ENCODE assay signal across 8 cellular contexts in genomic region chr19:41308450-41309224, GRCh38. TPM values are rescaled to one million over a fixed set of nuclear protein-coding genes. Genes with fewer than 3 reads are reported as not detected.
A peak's percentile ranks its signal among the peaks of the same experiment; 100 is the strongest.
DNase-seq lines count a peak whose midpoint lies in the region; ATAC-seq, FAIRE-seq and TF ChIP-seq lines count a peak whose summit lies in the region.

No MANE protein-coding gene starts in this region.

- in situ Hi-C loops in HepG2 (cut with HindIII; ENCODE audit: extremely low pct_ligation_motif_present, low pct_unique_long_range_greater_than_20kb), result loop anchor here (5.0 kb wide), 1 partner anchor 41 kb away; no protein-coding TSS in a partner anchor

- no peaks in the 10 kb centered on the region for H3K27me3 ChIP-seq in HepG2 (ENCODE audit: control insufficient read depth in 1 of 2, insufficient read depth in 2 of 2, low read length in 2 of 2)

- H3K9ac ChIP-seq in HepG2 (ENCODE audit: insufficient read depth, low read depth, low read length), result no peak overlapping the region

- DNase-seq in DMS 273 treated with DMSO at 0.1 percent for 48 hours (lab: John Stamatoyannopoulos, UW), result peak; percentile 45
- peak; percentile 85 for DNase-seq in NCI-H510A treated with DMSO at 0.1 percent for 48 hours (lab: John Stamatoyannopoulos, UW)
- DNase-seq in activated CD4-positive, alpha-beta T cell treated with anti-CD3 and anti-CD28 coated beads for 4 hours, result peak; percentile 86 to 97
- peak; percentile 94 for DNase-seq in coronary artery (ENCODE audit: low spot score)
- peak; percentile 76 for DNase-seq in HepG2 (ENCODE audit: low spot score)
- DNase-seq in stimulated activated CD4-positive, alpha-beta T cell treated with anti-CD3 and anti-CD28 coated beads, Interleukin-2, amount 100 ng/mL, for 48 hours, result peak; percentile 96 to 97
- DNase-seq in HPDE6-E6E7 (ENCODE audit: extremely low spot score), result no peak

- no peak overlapping the region for H2AFZ ChIP-seq in HepG2 (ENCODE audit: low read length)

- POLR2A ChIA-PET in HepG2 (lab: Yijun Ruan, JAX), result interaction anchor here (1.2 to 5.3 kb wide), 5 partner anchors 10 to 104 kb away, joined by 4 to 55 read pairs (median 9); partner anchors contain the start of gene HNRNPUL1

- no peaks in the 10 kb centered on the region for H3K9me3 ChIP-seq in HepG2 (ENCODE audit: low read length)

- peak; percentile 58 for TF ChIP-seq RAD21 in HepG2 (CRISPR knock-in tag; IDR thresholded peaks at IDR 0.05)

- 47% methylated on average over 11 of the region's 11 CpGs for WGBS in HepG2 (ENCODE audit: low lambda C conversion rate)

- H3K27ac ChIP-seq in coronary artery (peak overlapping the region; percentile 94 to 96), HepG2 (ENCODE audit: extremely low read length, insufficient read depth, low read length) (peak overlapping the region; percentile 7)

- ATAC-seq in HG02973 (IDR thresholded peaks at IDR 0.05; ENCODE audit: unreplicated experiment) (peak; percentile 38), HepG2 (peak; percentile 62)

- TF ChIP-seq CTCF in coronary artery (IDR thresholded peaks at IDR 0.05), result peak; percentile 89
- peak; percentile 94 for TF ChIP-seq CTCF in HepG2 (CRISPR knock-in tag; IDR thresholded peaks at IDR 0.05)

- H3K4me2 ChIP-seq in HepG2 (ENCODE audit: low read depth, low read length), result peak overlapping the region; percentile 84

- intact Hi-C loops in HepG2 (cut with micrococcal nuclease; ENCODE audit: unreplicated experiment), result loop anchor here (2.0 kb wide), 1 partner anchor 46 kb away; no protein-coding TSS in a partner anchor

- peaks cover 25% of the 10 kb centered on the region for H3K79me2 ChIP-seq in HepG2 (ENCODE audit: insufficient read depth, low read length)

- H4K20me1 ChIP-seq in HepG2 (ENCODE audit: insufficient read depth, low read length), result no peaks in the 10 kb centered on the region

- TF ChIP-seq EP300 in HepG2 (IDR thresholded peaks at IDR 0.05; ENCODE audit: low read depth in 2 of 2, low read length in 2 of 2) (no peak), HepG2 (CRISPR knock-in tag; IDR thresholded peaks at IDR 0.05; ENCODE audit: borderline replicate concordance) (no peak)

- peak; percentile 23 to 35; a peak in 2 of 4 replicates for TF ChIP-seq POLR2A in HepG2 (IDR thresholded peaks at IDR 0.05; ENCODE audit: insufficient read depth in 1 of 2, low read depth in 2 of 2, low read length in 2 of 2)

- no TSS peak for BruUV-seq in HepG2 (replicated peaks; lab: Mats Ljungman, UMichigan)

- peaks cover 30 to 52% of the 10 kb centered on the region in 2 experiments for H3K36me3 ChIP-seq in HepG2 (replicated peaks in 1 of 2; ENCODE audit: control insufficient read depth in 1 of 2, insufficient read depth in 2 of 2, low read length in 2 of 2)

- CTCF ChIA-PET in HepG2 (lab: Yijun Ruan, JAX; ENCODE audit: low intra/inter-chr PET ratio, low total read pairs), result interaction anchor here (0.7 to 1.5 kb wide), 5 partner anchors 44 to 182 kb away, joined by 3 to 6 read pairs (median 5); no protein-coding TSS in a partner anchor

- H3K4me3 ChIP-seq in coronary artery (peak overlapping the region; percentile 81), HepG2 (replicated peaks in 1 of 3; ENCODE audit: insufficient read depth in 1 of 3, low read depth in 2 of 3, low read length in 3 of 3) (0 out of 6 replicates have a peak overlapping the region, but pooled peaks of 1 of the 3 experiments have one; percentile 90)

- peaks cover 28% of the 10 kb centered on the region for H3K4me1 ChIP-seq in HepG2 (ENCODE audit: insufficient read depth, low read length)

- FAIRE-seq in HepG2 (lab: Jason Lieb, UNC), result peak; percentile 88

RNA-seq across cellular contexts. Expression of gene CCDC97, which starts 1.3 kb away (rescaled TPM):
- 7.1 and 7.3 TPM in 2 replicates for total RNA-seq in HepG2 (2016; rRNA removed; fragmentation: Illumina TruSeq; extraction: Trizol)
- 1.5 and 3.3 TPM in 2 replicates for total RNA-seq in HepG2 (2016; cell fraction: cytosol; rRNA removed; fragmentation: Illumina TruSeq; extraction: Trizol; ENCODE audit: low read depth)
- total RNA-seq in HepG2 (2016; cell fraction: insoluble cytoplasmic fraction; rRNA removed; fragmentation: Illumina TruSeq; extraction: Trizol), result 6.7 and 7.8 TPM in 2 replicates
- total RNA-seq in HepG2 (2016; cell fraction: membrane; rRNA removed; fragmentation: Illumina TruSeq; extraction: Trizol), result 4.3 and 5.8 TPM in 2 replicates
- total RNA-seq in HepG2 (2016; cell fraction: nucleus; rRNA removed; fragmentation: Illumina TruSeq; extraction: Trizol), result 5.8 and 7.6 TPM in 2 replicates
- polyA plus RNA-seq in HepG2 (2011; rRNA removed), result 6.2 and 7.2 TPM in 2 replicates
- polyA plus RNA-seq in HepG2 (2011; cell fraction: cytosol; rRNA removed), result 6.6 and 7.0 TPM in 2 replicates
- polyA plus RNA-seq in HepG2 (2011; cell fraction: nucleus; rRNA removed), result 10.5 and 12.4 TPM in 2 replicates
- 8.9 and 9.4 TPM in 2 replicates for polyA plus RNA-seq in HepG2 (2012)
- polyA plus RNA-seq in HepG2 (2016; cell fraction: cytosol; fragmentation: Illumina TruSeq; extraction: Trizol; ENCODE audit: low read depth), result 1.4 and 1.9 TPM in 2 replicates
- 10.6 and 15.1 TPM in 2 replicates for polyA plus RNA-seq in HepG2 (2016; cell fraction: insoluble cytoplasmic fraction; fragmentation: Illumina TruSeq; extraction: Trizol; ENCODE audit: low read depth)
- 4.3 and 5.1 TPM in 2 replicates for polyA plus RNA-seq in HepG2 (2016; cell fraction: membrane; fragmentation: Illumina TruSeq; extraction: Trizol; ENCODE audit: low read depth)
- 16.5 and 17.3 TPM in 2 replicates for polyA plus RNA-seq in HepG2 (2016; cell fraction: nucleus; fragmentation: Illumina TruSeq; extraction: Trizol; ENCODE audit: insufficient read depth, low read depth)
- polyA minus RNA-seq in HepG2 (2011; rRNA and poly(A)+ RNA removed; ENCODE audit: low replicate concordance), result 11.3 and 18.0 TPM in 2 replicates
- polyA minus RNA-seq in HepG2 (2011; cell fraction: cytosol; rRNA and poly(A)+ RNA removed), result 3.8 and 5.4 TPM in 2 replicates
- polyA minus RNA-seq in HepG2 (2011; cell fraction: nucleus; rRNA and poly(A)+ RNA removed), result 9.4 and 9.9 TPM in 2 replicates

RNA-seq across cellular contexts. Expression of gene HNRNPUL1, which starts 44.5 kb away (rescaled TPM):
- total RNA-seq in HepG2 (2016; rRNA removed; fragmentation: Illumina TruSeq; extraction: Trizol), result 81.7 and 88.8 TPM in 2 replicates
- total RNA-seq in HepG2 (2016; cell fraction: cytosol; rRNA removed; fragmentation: Illumina TruSeq; extraction: Trizol; ENCODE audit: low read depth), result 30.9 and 33.3 TPM in 2 replicates
- total RNA-seq in HepG2 (2016; cell fraction: insoluble cytoplasmic fraction; rRNA removed; fragmentation: Illumina TruSeq; extraction: Trizol), result 77.3 and 84.2 TPM in 2 replicates
- total RNA-seq in HepG2 (2016; cell fraction: membrane; rRNA removed; fragmentation: Illumina TruSeq; extraction: Trizol), result 78.7 and 78.8 TPM in 2 replicates
- total RNA-seq in HepG2 (2016; cell fraction: nucleus; rRNA removed; fragmentation: Illumina TruSeq; extraction: Trizol), result 62.2 and 71.6 TPM in 2 replicates
- 29.7 and 30.9 TPM in 2 replicates for polyA plus RNA-seq in HepG2 (2011; rRNA removed)
- polyA plus RNA-seq in HepG2 (2011; cell fraction: cytosol; rRNA removed), result 16.7 and 21.1 TPM in 2 replicates
- polyA plus RNA-seq in HepG2 (2011; cell fraction: nucleus; rRNA removed), result 36.0 and 41.1 TPM in 2 replicates
- 62.3 and 78.5 TPM in 2 replicates for polyA plus RNA-seq in HepG2 (2012)
- 43.7 and 48.0 TPM in 2 replicates for polyA plus RNA-seq in HepG2 (2016; cell fraction: cytosol; fragmentation: Illumina TruSeq; extraction: Trizol; ENCODE audit: low read depth)
- polyA plus RNA-seq in HepG2 (2016; cell fraction: insoluble cytoplasmic fraction; fragmentation: Illumina TruSeq; extraction: Trizol; ENCODE audit: low read depth), result 126 and 151 TPM in 2 replicates
- 99.0 and 109 TPM in 2 replicates for polyA plus RNA-seq in HepG2 (2016; cell fraction: membrane; fragmentation: Illumina TruSeq; extraction: Trizol; ENCODE audit: low read depth)
- 102 and 113 TPM in 2 replicates for polyA plus RNA-seq in HepG2 (2016; cell fraction: nucleus; fragmentation: Illumina TruSeq; extraction: Trizol; ENCODE audit: insufficient read depth, low read depth)
- 47.6 and 50.7 TPM in 2 replicates for polyA minus RNA-seq in HepG2 (2011; rRNA and poly(A)+ RNA removed; ENCODE audit: low replicate concordance)
- polyA minus RNA-seq in HepG2 (2011; cell fraction: cytosol; rRNA and poly(A)+ RNA removed), result 23.6 and 33.9 TPM in 2 replicates
- polyA minus RNA-seq in HepG2 (2011; cell fraction: nucleus; rRNA and poly(A)+ RNA removed), result 61.9 and 71.0 TPM in 2 replicates

RNA-seq across cellular contexts. Expression of gene TGFB1, which starts 45.1 kb away (rescaled TPM):
- total RNA-seq in HepG2 (2016; rRNA removed; fragmentation: Illumina TruSeq; extraction: Trizol), result 2.7 and 4.1 TPM in 2 replicates
- 6.2 and 9.0 TPM in 2 replicates for total RNA-seq in HepG2 (2016; cell fraction: cytosol; rRNA removed; fragmentation: Illumina TruSeq; extraction: Trizol; ENCODE audit: low read depth)
- 2.2 and 3.6 TPM in 2 replicates for total RNA-seq in HepG2 (2016; cell fraction: insoluble cytoplasmic fraction; rRNA removed; fragmentation: Illumina TruSeq; extraction: Trizol)
- 12.7 and 14.7 TPM in 2 replicates for total RNA-seq in HepG2 (2016; cell fraction: membrane; rRNA removed; fragmentation: Illumina TruSeq; extraction: Trizol)
- total RNA-seq in HepG2 (2016; cell fraction: nucleus; rRNA removed; fragmentation: Illumina TruSeq; extraction: Trizol), result 3.0 and 7.5 TPM in 2 replicates
- polyA plus RNA-seq in HepG2 (2011; rRNA removed), result 5.4 and 6.2 TPM in 2 replicates
- polyA plus RNA-seq in HepG2 (2011; cell fraction: cytosol; rRNA removed), result 4.9 and 6.6 TPM in 2 replicates
- polyA plus RNA-seq in HepG2 (2011; cell fraction: nucleus; rRNA removed), result 24.0 and 30.3 TPM in 2 replicates
- polyA plus RNA-seq in HepG2 (2012), result 27.5 and 39.6 TPM in 2 replicates
- polyA plus RNA-seq in HepG2 (2016; cell fraction: cytosol; fragmentation: Illumina TruSeq; extraction: Trizol; ENCODE audit: low read depth), result 35.9 and 36.5 TPM in 2 replicates
- 13.3 and 16.4 TPM in 2 replicates for polyA plus RNA-seq in HepG2 (2016; cell fraction: insoluble cytoplasmic fraction; fragmentation: Illumina TruSeq; extraction: Trizol; ENCODE audit: low read depth)
- 49.5 and 52.5 TPM in 2 replicates for polyA plus RNA-seq in HepG2 (2016; cell fraction: membrane; fragmentation: Illumina TruSeq; extraction: Trizol; ENCODE audit: low read depth)
- polyA plus RNA-seq in HepG2 (2016; cell fraction: nucleus; fragmentation: Illumina TruSeq; extraction: Trizol; ENCODE audit: insufficient read depth, low read depth), result 30.3 and 32.9 TPM in 2 replicates
- 5.5 and 10.7 TPM in 2 replicates for polyA minus RNA-seq in HepG2 (2011; rRNA and poly(A)+ RNA removed; ENCODE audit: low replicate concordance)
- 17.6 and 20.2 TPM in 2 replicates for polyA minus RNA-seq in HepG2 (2011; cell fraction: cytosol; rRNA and poly(A)+ RNA removed)
- polyA minus RNA-seq in HepG2 (2011; cell fraction: nucleus; rRNA and poly(A)+ RNA removed), result 6.1 and 7.5 TPM in 2 replicates

RNA-seq across cellular contexts. Expression of gene B9D2, which starts 55.3 kb away (rescaled TPM):
- total RNA-seq in HepG2 (2016; rRNA removed; fragmentation: Illumina TruSeq; extraction: Trizol), result 4.4 and 5.3 TPM in 2 replicates
- total RNA-seq in HepG2 (2016; cell fraction: cytosol; rRNA removed; fragmentation: Illumina TruSeq; extraction: Trizol; ENCODE audit: low read depth), result 1.6 and 2.5 TPM in 2 replicates
- 4.5 and 4.8 TPM in 2 replicates for total RNA-seq in HepG2 (2016; cell fraction: insoluble cytoplasmic fraction; rRNA removed; fragmentation: Illumina TruSeq; extraction: Trizol)
- 3.0 and 4.0 TPM in 2 replicates for total RNA-seq in HepG2 (2016; cell fraction: membrane; rRNA removed; fragmentation: Illumina TruSeq; extraction: Trizol)
- total RNA-seq in HepG2 (2016; cell fraction: nucleus; rRNA removed; fragmentation: Illumina TruSeq; extraction: Trizol), result 2.3 and 2.6 TPM in 2 replicates
- 2.9 and 3.1 TPM in 2 replicates for polyA plus RNA-seq in HepG2 (2011; rRNA removed)
- polyA plus RNA-seq in HepG2 (2011; cell fraction: cytosol; rRNA removed), result 2.1 and 3.5 TPM in 2 replicates
- 2.3 and 2.4 TPM in 2 replicates for polyA plus RNA-seq in HepG2 (2011; cell fraction: nucleus; rRNA removed)
- 1.1 and 1.5 TPM in 2 replicates for polyA plus RNA-seq in HepG2 (2012)
- 1.9 TPM in 2 replicates for polyA plus RNA-seq in HepG2 (2016; cell fraction: cytosol; fragmentation: Illumina TruSeq; extraction: Trizol; ENCODE audit: low read depth)
- 3.4 and 4.7 TPM in 2 replicates for polyA plus RNA-seq in HepG2 (2016; cell fraction: insoluble cytoplasmic fraction; fragmentation: Illumina TruSeq; extraction: Trizol; ENCODE audit: low read depth)
- 2.7 and 3.1 TPM in 2 replicates for polyA plus RNA-seq in HepG2 (2016; cell fraction: membrane; fragmentation: Illumina TruSeq; extraction: Trizol; ENCODE audit: low read depth)
- polyA plus RNA-seq in HepG2 (2016; cell fraction: nucleus; fragmentation: Illumina TruSeq; extraction: Trizol; ENCODE audit: insufficient read depth, low read depth), result 3.4 and 5.8 TPM in 2 replicates
- 2.0 and 4.3 TPM in 2 replicates for polyA minus RNA-seq in HepG2 (2011; rRNA and poly(A)+ RNA removed; ENCODE audit: low replicate concordance)
- 1.2 and 1.5 TPM in 2 replicates for polyA minus RNA-seq in HepG2 (2011; cell fraction: cytosol; rRNA and poly(A)+ RNA removed)
- 0.90 and 2.5 TPM in 2 replicates for polyA minus RNA-seq in HepG2 (2011; cell fraction: nucleus; rRNA and poly(A)+ RNA removed)
